8 cellular contexts compared by ENCODE assay signal in genomic region chr11:2156416-2157182, GRCh38. TPM values are rescaled to one million over a fixed set of nuclear protein-coding genes. Genes with fewer than 3 reads are reported as not detected.
DNase-seq lines count a peak whose midpoint lies in the region; ATAC-seq and TF ChIP-seq lines count a peak whose summit lies in the region.

No MANE protein-coding gene starts in this region.

- CTCF ChIA-PET in CD4-positive, alpha-beta memory T cell (lab: Charles Lee; ENCODE audit: partially characterized antibody) = interaction anchor here (0.7 to 2.6 kb wide), 7 partner anchors 9 to 504 kb away, joined by 3 to 17 read pairs (median 4); no protein-coding TSS in a partner anchor

- peaks cover 0 to 1% of the 10 kb centered on the region in 2 donors for H3K27me3 Mint-ChIP-seq in CD4-positive, alpha-beta memory T cell
- H3K27me3 Mint-ChIP-seq in HFFc6 (ENCODE audit: insufficient read depth) = peaks cover 8% of the 10 kb centered on the region

- H3K36me3 ChIP-seq in CD4-positive, alpha-beta memory T cell (ENCODE audit: insufficient read depth, low read length) = no peaks in the 10 kb centered on the region
- H3K36me3 ChIP-seq in left ventricle myocardium inferior (no peaks in the 10 kb centered on the region), gastrocnemius medialis (no peaks in the 10 kb centered on the region)

- H3K27ac ChIP-seq in CD4-positive, alpha-beta memory T cell (ENCODE audit: low read depth, low read length) = no peak overlapping the region
- no peak overlapping the region for H3K27ac ChIP-seq in left ventricle myocardium inferior (replicated peaks)
- no peak overlapping the region for H3K27ac ChIP-seq in gastrocnemius medialis

- H3K27me3 ChIP-seq in CD4-positive, alpha-beta memory T cell (ENCODE audit: insufficient read depth, low read length) = no peaks in the 10 kb centered on the region
- peaks cover 54% of the 10 kb centered on the region for H3K27me3 ChIP-seq in left ventricle myocardium inferior (ENCODE audit: low read depth)
- no peaks in the 10 kb centered on the region for H3K27me3 ChIP-seq in gastrocnemius medialis

- no peak for TF ChIP-seq POLR2A in gastrocnemius medialis (IDR thresholded peaks at IDR 0.05)

- POLR2A ChIA-PET in CD4-positive, alpha-beta memory T cell (lab: Charles Lee; ENCODE audit: partially characterized antibody) = no interaction called here

- no peak overlapping the region for H3K27ac Mint-ChIP-seq in CD4-positive, alpha-beta memory T cell
- no peak overlapping the region for H3K27ac Mint-ChIP-seq in HFFc6

- peak in 4 of 5 donors; percentile 25 to 43 (median 32) for DNase-seq in CD4-positive, alpha-beta memory T cell
- DNase-seq in HFFc6 = peak; percentile 45
- DNase-seq in SKM-1 treated with dmso at 0.1 percent for 144 hours (lab: John Stamatoyannopoulos, UW; ENCODE audit: unreplicated experiment) = peak; percentile 35
- DNase-seq in amygdala (lab: John Stamatoyannopoulos, UW) = peak in 37 of 56 donors; percentile 7 to 70 (median 32)
- DNase-seq in left ventricle myocardium inferior = peak; percentile 65
- peak; percentile 22 to 60 for DNase-seq in gastrocnemius medialis
- DNase-seq in mesenteric fat pad (ENCODE audit: low spot score) = no peak

- H3K9me3 ChIP-seq in CD4-positive, alpha-beta memory T cell (ENCODE audit: control insufficient read depth in 1 of 2, low read length in 2 of 2) = no peaks in the 10 kb centered on the region
- H3K9me3 ChIP-seq in left ventricle myocardium inferior (replicated peaks) = no peaks in the 10 kb centered on the region
- no peaks in the 10 kb centered on the region for H3K9me3 ChIP-seq in gastrocnemius medialis

- H3K4me1 Mint-ChIP-seq in CD4-positive, alpha-beta memory T cell = peaks cover 5% of the 10 kb centered on the region in 4 donors
- no peaks in the 10 kb centered on the region for H3K4me1 Mint-ChIP-seq in HFFc6 (ENCODE audit: low read depth)

- ATAC-seq in gastrocnemius medialis = peak; percentile 62 to 64
- ATAC-seq in GM19463 (IDR thresholded peaks at IDR 0.05; ENCODE audit: unreplicated experiment) = no peak

- H3K4me3 ChIP-seq in CD4-positive, alpha-beta memory T cell (ENCODE audit: low read length in 2 of 2) = no peak overlapping the region
- H3K4me3 ChIP-seq in left ventricle myocardium inferior (no peak overlapping the region), gastrocnemius medialis (no peak overlapping the region)

- peaks cover 3% of the 10 kb centered on the region for H3K4me1 ChIP-seq in CD4-positive, alpha-beta memory T cell (ENCODE audit: insufficient read depth, low read length)
- H3K4me1 ChIP-seq in left ventricle myocardium inferior (peaks cover 11% of the 10 kb centered on the region), gastrocnemius medialis (peaks cover 2 to 3% of the 10 kb centered on the region in 2 donors)

- H3K36me3 Mint-ChIP-seq in CD4-positive, alpha-beta memory T cell = no peaks in the 10 kb centered on the region
- H3K36me3 Mint-ChIP-seq in HFFc6 (ENCODE audit: low read depth) = no peaks in the 10 kb centered on the region

- intact Hi-C loops in CD4-positive, alpha-beta memory T cell (cut with micrococcal nuclease) = no loop called here
- intact Hi-C loops in left ventricle myocardium inferior (cut with micrococcal nuclease) (loop anchor here (10.0 kb wide), 1 partner anchor 462 kb away; the partner anchor contains the start of gene KRTAP5-6), gastrocnemius medialis (cut with DNase I; ENCODE audit: low total_unique reads) (no loop called here)

- H3K4me3 Mint-ChIP-seq in CD4-positive, alpha-beta memory T cell = no peak overlapping the region
- H3K4me3 Mint-ChIP-seq in HFFc6 = no peak overlapping the region

- no peaks in the 10 kb centered on the region for H3K9me3 Mint-ChIP-seq in CD4-positive, alpha-beta memory T cell
- H3K9me3 Mint-ChIP-seq in HFFc6 = no peaks in the 10 kb centered on the region

- TF ChIP-seq CTCF in HFFc6 (IDR thresholded peaks at IDR 0.05) (peak; percentile 90), left ventricle myocardium inferior (IDR thresholded peaks at IDR 0.05; ENCODE audit: borderline replicate concordance) (peak; percentile 88), gastrocnemius medialis (IDR thresholded peaks at IDR 0.05 in 4 of 5, conservative IDR thresholded peaks at IDR 0.05 in 1 of 5) (peak; percentile 72 to 89 (median 81))

- in situ Hi-C loops in gastrocnemius medialis (cut with MboI; ENCODE audit: low sequenced_read_pairs in 4 of 4) = loop anchor here in 3 of 4 donors (10.0 to 25.0 kb wide), 4 partner anchors 269 to 494 kb away; partner anchors contain the start of genes KRTAP5-6 (in 2 of the 3) and PRR33 (in 1 of the 3)

RNA-seq across cellular contexts. Expression of gene INS, which starts 4.4 kb away (rescaled TPM):
- total RNA-seq in CD4-positive, alpha-beta memory T cell = not detected
- polyA plus RNA-seq in CD4-positive, alpha-beta memory T cell = not detected
- total RNA-seq in HFFc6 (2021; fragmentation: NEBNext Ultra II Directional; extraction: Animal tissue kit (Norgen Biotek cat#: 25700)) = not detected
- total RNA-seq in left ventricle myocardium inferior = not detected
- total RNA-seq in gastrocnemius medialis = not detected
- total RNA-seq in mesenteric fat pad = 0.74 TPM

RNA-seq across cellular contexts. Expression of gene TH, which starts 15.0 kb away (rescaled TPM):
- not detected for total RNA-seq in CD4-positive, alpha-beta memory T cell
- polyA plus RNA-seq in CD4-positive, alpha-beta memory T cell = not detected
- not detected for total RNA-seq in HFFc6 (2021; fragmentation: NEBNext Ultra II Directional; extraction: Animal tissue kit (Norgen Biotek cat#: 25700))
- total RNA-seq in left ventricle myocardium inferior = not detected
- total RNA-seq in gastrocnemius medialis = not detected
- not detected for total RNA-seq in mesenteric fat pad

RNA-seq across cellular contexts. Expression of gene IGF2, which starts 17.4 kb away (rescaled TPM):
- not detected for total RNA-seq in CD4-positive, alpha-beta memory T cell
- polyA plus RNA-seq in CD4-positive, alpha-beta memory T cell = not detected
- 1 to 10 TPM in 5 of 6 experiments, under 1 TPM in 1; 0.90 to 2.6 (median 2.0) TPM for total RNA-seq in HFFc6 (2021; fragmentation: NEBNext Ultra II Directional; extraction: Animal tissue kit (Norgen Biotek cat#: 25700))
- total RNA-seq in left ventricle myocardium inferior (75.0 TPM), gastrocnemius medialis (10 to 100 TPM; 21.6 to 42.4 (median 29.2) TPM), mesenteric fat pad (148 TPM)

Comparison
In these comparisons a context has a peak if more than half of its experiments do, and no peak if none do; other contexts are left out.
1. RNA of gene IGF2, which starts 17.4 kb away (total RNA-seq): 148 TPM in mesenteric fat pad (single experiment), 75.0 TPM in left ventricle myocardium inferior (single experiment) and 21.6 to 42.4 TPM in gastrocnemius medialis; 0.90 to 2.6 TPM in HFFc6 and not detected in CD4-positive, alpha-beta memory T cell; every median in the first group is over 4 times any median in the second.
2. Peak in every context shown above with its lines, with median percentiles within 50 percentile points of each other: CTCF ChIP-seq.